Comparison of ENCODE assay signal across 18 cellular contexts in genomic region chrX:86237482-86237881, GRCh38.
A peak's percentile ranks its signal among the peaks of the same experiment; 100 is the strongest.
DNase-seq lines count a peak whose midpoint lies in the region; ATAC-seq and TF ChIP-seq lines count a peak whose summit lies in the region.
"Had no signal": no experiment of that assay in that cellular context is flagged by ENCODE, and none has a peak within 500 bp of the region (broad histone marks: within the 10 kb centered on the region; RNA-seq: fewer than 3 reads in every experiment).

No MANE protein-coding gene starts in this region.

- intact Hi-C loops in sigmoid colon (cut with DNase I), result no loop called here

- H3K27me3 ChIP-seq in sigmoid colon, result no peaks in the 10 kb centered on the region

- H3K9me3 ChIP-seq in sigmoid colon, result no peaks in the 10 kb centered on the region

- H3K4me1 Mint-ChIP-seq in nephron progenitor cell, result no peaks in the 10 kb centered on the region
- H3K4me1 Mint-ChIP-seq: CD14-positive monocyte; CD4-positive, alpha-beta memory T cell; IgD-negative memory B cell had no signal

- no peaks in the 10 kb centered on the region for H3K36me3 ChIP-seq in sigmoid colon
- H3K36me3 ChIP-seq: BLaER1 had no signal

- no peak overlapping the region for H3K4me3 ChIP-seq in sigmoid colon
- H3K4me3 ChIP-seq: BLaER1 had no signal

- H3K4me1 ChIP-seq in sigmoid colon, result no peaks in the 10 kb centered on the region
- H3K4me1 ChIP-seq: BLaER1 had no signal

- TF ChIP-seq CTCF in nephron progenitor cell (IDR thresholded peaks at IDR 0.05) (no peak), sigmoid colon (IDR thresholded peaks at IDR 0.05) (no peak)

- H3K4me3 Mint-ChIP-seq in nephron progenitor cell, result no peak overlapping the region
- H3K4me3 Mint-ChIP-seq: CD14-positive monocyte; CD4-positive, alpha-beta memory T cell; IgD-negative memory B cell had no signal

- peak; percentile 2 for DNase-seq in H4 (ENCODE audit: low spot score)
- peak; percentile 32 for DNase-seq in RKO (ENCODE audit: low spot score)
- DNase-seq in foreskin melanocyte, result peak; percentile 0
- DNase-seq in nephron progenitor cell, result peak; percentile 2
- DNase-seq in sigmoid colon, result no peak
- no peak for DNase-seq in OCI-M2 (lab: John Stamatoyannopoulos, UW; ENCODE audit: unreplicated experiment)
- DNase-seq: 8988T; CD4-positive, alpha-beta memory T cell; DMS153; DMS79; GDM1; GOT3; HCEC 1CT had no signal

- peaks cover 44% of the 10 kb centered on the region for H3K36me3 Mint-ChIP-seq in nephron progenitor cell (ENCODE audit: low read depth)
- H3K36me3 Mint-ChIP-seq: CD14-positive monocyte; CD4-positive, alpha-beta memory T cell; IgD-negative memory B cell had no signal

- WGBS in sigmoid colon, 2 donors, result 76 to 87% methylated on average over 6 of the region's 6 CpGs

- ATAC-seq in GM19452 (IDR thresholded peaks at IDR 0.05; ENCODE audit: unreplicated experiment) (no peak), HG02970 (IDR thresholded peaks at IDR 0.05; ENCODE audit: low FRiP score, unreplicated experiment) (no peak)

- H3K27ac Mint-ChIP-seq in nephron progenitor cell, result no peak overlapping the region
- H3K27ac Mint-ChIP-seq: CD14-positive monocyte; CD4-positive, alpha-beta memory T cell; IgD-negative memory B cell had no signal

- H3K27ac ChIP-seq in sigmoid colon, result no peak overlapping the region
- H3K27ac ChIP-seq: BLaER1 had no signal

- no peak for TF ChIP-seq POLR2A in sigmoid colon (IDR thresholded peaks at IDR 0.05)

- H3K27me3 Mint-ChIP-seq in nephron progenitor cell (ENCODE audit: low read depth, poor library complexity), result peaks cover 2% of the 10 kb centered on the region
- H3K27me3 Mint-ChIP-seq: CD4-positive, alpha-beta memory T cell; IgD-negative memory B cell had no signal

- H3K9me3 Mint-ChIP-seq in nephron progenitor cell, result peaks cover 43% of the 10 kb centered on the region

- no peak for TF ChIP-seq EP300 in sigmoid colon (IDR thresholded peaks at IDR 0.05)

Comparison
In these comparisons a context has a peak if more than half of its experiments do, and no peak if none do; other contexts are left out.
1. DNase-seq: peak in H4 (single experiment), RKO (single experiment), foreskin melanocyte (single experiment) and nephron progenitor cell (single experiment); none in sigmoid colon (single experiment) and OCI-M2 (single experiment).